ENCODE assay signal across 24 cellular contexts in genomic region chr6:2218866-2219265, GRCh38. TPM values are rescaled to one million over a fixed set of nuclear protein-coding genes. Genes with fewer than 3 reads are reported as not detected.
DNase-seq lines count a peak whose midpoint lies in the region; ATAC-seq, FAIRE-seq and TF ChIP-seq lines count a peak whose summit lies in the region.
"Had no signal": no experiment of that assay in that cellular context is flagged by ENCODE, and none has a peak within 500 bp of the region (broad histone marks: within the 10 kb centered on the region; RNA-seq: fewer than 3 reads in every experiment).

No MANE protein-coding gene starts in this region.

- H3K4me1 ChIP-seq in HepG2 (ENCODE audit: insufficient read depth, low read length), result peaks cover 72% of the 10 kb centered on the region
- no peaks in the 10 kb centered on the region for H3K4me1 ChIP-seq in right lobe of liver
- H3K4me1 ChIP-seq in PC-3 (ENCODE audit: insufficient read depth, low read length), result peaks cover 11% of the 10 kb centered on the region

- intact Hi-C loops in HepG2 (cut with micrococcal nuclease; ENCODE audit: unreplicated experiment) (no loop called here), right lobe of liver (cut with DNase I) (no loop called here), PC-3 (cut with micrococcal nuclease) (no loop called here)

- 91% methylated on average over 6 of the region's 6 CpGs for WGBS in HepG2 (ENCODE audit: low lambda C conversion rate)
- WGBS in right lobe of liver (ENCODE audit: insufficient coverage, low coverage, low lambda C conversion rate, missing lambda C conversion rate), result 94% methylated on average over 6 of the region's 6 CpGs

- no peak for TF ChIP-seq RAD21 in HepG2 (CRISPR knock-in tag; IDR thresholded peaks at IDR 0.05)

- FAIRE-seq in HepG2 (lab: Jason Lieb, UNC), result no peak
- FAIRE-seq: A549, GM12878, GM12892, GM18507 had no signal

- H3K79me2 ChIP-seq in HepG2 (ENCODE audit: insufficient read depth, low read length) (peaks cover 97% of the 10 kb centered on the region), PC-3 (ENCODE audit: low read length) (peaks cover 64% of the 10 kb centered on the region)

- TF ChIP-seq POLR2A in HepG2 (IDR thresholded peaks at IDR 0.05; ENCODE audit: insufficient read depth in 1 of 2, low read depth in 2 of 2, low read length in 2 of 2) (no peak), right lobe of liver (IDR thresholded peaks at IDR 0.05) (no peak)

- H3K4me3 ChIP-seq in HepG2 (replicated peaks in 1 of 3; ENCODE audit: insufficient read depth in 1 of 3, low read depth in 2 of 3, low read length in 3 of 3) (no peak overlapping the region), right lobe of liver (no peak overlapping the region), PC-3 (ENCODE audit: low read length) (no peak overlapping the region)
- H3K4me3 ChIP-seq: A549; BLaER1 treated with 17β-estradiol and CSF1 and Interleukin-3, amounts not matched to agents 10 nM and 100 nM; GM12878 had no signal

- no peaks in the 10 kb centered on the region for H3K9me2 ChIP-seq in PC-3 (replicated peaks; ENCODE audit: low read length)

- BruUV-seq in HepG2 (replicated peaks; lab: Mats Ljungman, UMichigan), result no TSS peak
- BruUV-seq in PC-3 (replicated peaks; lab: Mats Ljungman, UMichigan), result no TSS peak

- DNase-seq in HepG2 (ENCODE audit: low spot score), result no peak
- no peak for DNase-seq in right lobe of liver
- no peak for DNase-seq in PC-3
- DNase-seq in activated naive CD4-positive, alpha-beta T cell treated with anti-CD3 and anti-CD28 coated beads, Interleukin-2, amount 50 U/mL, for 72 hours (ENCODE audit: low spot score in 2 of 2), result no peak
- DNase-seq: AML-193; CD4-positive, alpha-beta memory T cell; CD4-positive, CD25-positive, alpha-beta regulatory T cell; CD8-positive, alpha-beta memory T cell; COR-L47; DMS 273 treated with DMSO at 0.1 percent for 48 hours; DMS153; DMS53; DMS79; DND-41; EL; GDM1 had no signal

- TF ChIP-seq CTCF in HepG2 (CRISPR knock-in tag; IDR thresholded peaks at IDR 0.05), result no peak
- no peak for TF ChIP-seq CTCF in right lobe of liver (IDR thresholded peaks at IDR 0.05)
- TF ChIP-seq CTCF in PC-3 (conservative IDR thresholded peaks at IDR 0.05; ENCODE audit: low read depth, low read length), result no peak

- TF ChIP-seq EP300 in HepG2 (IDR thresholded peaks at IDR 0.05; ENCODE audit: low read depth in 2 of 2, low read length in 2 of 2), result no peak
- no peak for TF ChIP-seq EP300 in HepG2 (CRISPR knock-in tag; IDR thresholded peaks at IDR 0.05; ENCODE audit: borderline replicate concordance)

- no peak for ATAC-seq in HepG2
- no peak for ATAC-seq in right lobe of liver
- ATAC-seq in PC-3, result no peak
- no peak for ATAC-seq in GM19397 (IDR thresholded peaks at IDR 0.05; ENCODE audit: unreplicated experiment)
- no peak for ATAC-seq in activated naive CD4-positive, alpha-beta T cell treated with anti-CD3 and anti-CD28 coated beads, Interleukin-2, amount 50 U/mL, for 72 hours
- ATAC-seq: A549, GM12878 had no signal

- H4K20me1 ChIP-seq in HepG2 (ENCODE audit: insufficient read depth, low read length) (no peaks in the 10 kb centered on the region), PC-3 (ENCODE audit: low read length) (no peaks in the 10 kb centered on the region)

- peak overlapping the region; percentile 11 for H3K27ac ChIP-seq in HepG2 (ENCODE audit: extremely low read length, insufficient read depth, low read length)
- no peak overlapping the region for H3K27ac ChIP-seq in right lobe of liver
- no peak overlapping the region for H3K27ac ChIP-seq in PC-3 (ENCODE audit: low read length)
- H3K27ac ChIP-seq: 22Rv1; A549; BLaER1 treated with 17β-estradiol and CSF1 and Interleukin-3, amounts not matched to agents 10 nM and 100 nM had no signal

- no peaks in the 10 kb centered on the region for H3F3A ChIP-seq in PC-3 (ENCODE audit: low read length, unreplicated experiment)

- H3K9ac ChIP-seq in HepG2 (ENCODE audit: insufficient read depth, low read depth, low read length), result no peak overlapping the region
- no peak overlapping the region for H3K9ac ChIP-seq in PC-3 (ENCODE audit: low read length)
- H3K9ac ChIP-seq: BLaER1 treated with 17β-estradiol and CSF1 and Interleukin-3, amounts not matched to agents 10 nM and 100 nM had no signal

- H2AFZ ChIP-seq in HepG2 (ENCODE audit: low read length) (no peak overlapping the region), PC-3 (ENCODE audit: low read length) (no peak overlapping the region)

- no peaks in the 10 kb centered on the region for H3K9me3 Mint-ChIP-seq in activated naive CD4-positive, alpha-beta T cell treated with anti-CD3 and anti-CD28 coated beads, Interleukin-2, amount 50 U/mL, for 72 hours
- H3K9me3 Mint-ChIP-seq: CD4-positive, alpha-beta memory T cell; CD8-positive, alpha-beta memory T cell had no signal

- H3K36me3 Mint-ChIP-seq in activated naive CD4-positive, alpha-beta T cell treated with anti-CD3 and anti-CD28 coated beads, Interleukin-2, amount 50 U/mL, for 72 hours, result no peaks in the 10 kb centered on the region
- H3K36me3 Mint-ChIP-seq: CD4-positive, alpha-beta memory T cell had no signal

- no peak overlapping the region for H3K27ac Mint-ChIP-seq in activated naive CD4-positive, alpha-beta T cell treated with anti-CD3 and anti-CD28 coated beads, Interleukin-2, amount 50 U/mL, for 72 hours
- H3K27ac Mint-ChIP-seq: B cell had no signal

- CTCF ChIA-PET in HepG2 (lab: Yijun Ruan, JAX; ENCODE audit: low intra/inter-chr PET ratio, low total read pairs), result no interaction called here
- CTCF ChIA-PET in PC-3 (lab: Charles Lee), result no interaction called here

- POLR2A ChIA-PET in HepG2 (lab: Yijun Ruan, JAX), result no interaction called here
- POLR2A ChIA-PET in PC-3 (lab: Charles Lee; ENCODE audit: unreplicated experiment), result interaction anchor here (0.6 kb wide), 1 partner anchor 435 kb away, joined by 5 read pairs; no protein-coding TSS in a partner anchor

- in situ Hi-C loops in HepG2 (cut with HindIII; ENCODE audit: extremely low pct_ligation_motif_present, low pct_unique_long_range_greater_than_20kb), result no loop called here

- H3K27me3 ChIP-seq in HepG2 (ENCODE audit: control insufficient read depth in 1 of 2, insufficient read depth in 2 of 2, low read length in 2 of 2), result no peaks in the 10 kb centered on the region
- no peaks in the 10 kb centered on the region for H3K27me3 ChIP-seq in right lobe of liver
- no peaks in the 10 kb centered on the region for H3K27me3 ChIP-seq in PC-3 (ENCODE audit: low read length)
- H3K27me3 ChIP-seq: BLaER1 treated with 17β-estradiol and CSF1 and Interleukin-3, amounts not matched to agents 10 nM and 100 nM had no signal

- H3K9me3 ChIP-seq in HepG2 (ENCODE audit: low read length) (no peaks in the 10 kb centered on the region), right lobe of liver (no peaks in the 10 kb centered on the region), PC-3 (ENCODE audit: low read length) (no peaks in the 10 kb centered on the region)
- H3K9me3 ChIP-seq: A549; BLaER1 treated with 17β-estradiol and CSF1 and Interleukin-3, amounts not matched to agents 10 nM and 100 nM had no signal

- H3K36me3 ChIP-seq in HepG2 (replicated peaks in 1 of 2; ENCODE audit: control insufficient read depth in 1 of 2, insufficient read depth in 2 of 2, low read length in 2 of 2) (peaks cover 1 to 4% of the 10 kb centered on the region in 2 experiments; a peak in 2 of 5 replicates), right lobe of liver (no peaks in the 10 kb centered on the region), PC-3 (ENCODE audit: low read depth, low read length) (no peaks in the 10 kb centered on the region)
- H3K36me3 ChIP-seq: BLaER1 treated with 17β-estradiol and CSF1 and Interleukin-3, amounts not matched to agents 10 nM and 100 nM had no signal

- no peak overlapping the region for H3K4me2 ChIP-seq in HepG2 (ENCODE audit: low read depth, low read length)
- H3K4me2 ChIP-seq in PC-3 (ENCODE audit: low read length), result 0 out of 2 replicates have a peak overlapping the region, but pooled peaks have one; percentile 8
- H3K4me2 ChIP-seq: A549; BLaER1 treated with 17β-estradiol and CSF1 and Interleukin-3, amounts not matched to agents 10 nM and 100 nM had no signal

TF ChIP-seq in HepG2, 621 proteins besides CTCF, POLR2A, EP300 and RAD21 (continues in another document):
- TF ChIP-seq U2AF2 (IDR thresholded peaks at IDR 0.05; ENCODE audit: low read depth, low read length), result no peak
- no peak for TF ChIP-seq KLF11 (CRISPR knock-in tag; IDR thresholded peaks at IDR 0.05)

RNA-seq across cellular contexts. Expression of gene GMDS, which starts 26.5 kb away (rescaled TPM):
- total RNA-seq in HepG2 (2016; rRNA removed; fragmentation: Illumina TruSeq; extraction: Trizol) (59.6 and 64.4 TPM in 2 replicates), right lobe of liver (10 to 100 TPM; 15.9 to 34.4 (median 23.4) TPM), PC-3 (2014; rRNA removed) (18.3 and 21.0 TPM in 2 replicates)
- 36.0 and 38.2 TPM in 2 replicates for total RNA-seq in HepG2 (2016; cell fraction: cytosol; rRNA removed; fragmentation: Illumina TruSeq; extraction: Trizol; ENCODE audit: low read depth)
- 52.1 and 61.1 TPM in 2 replicates for total RNA-seq in HepG2 (2016; cell fraction: insoluble cytoplasmic fraction; rRNA removed; fragmentation: Illumina TruSeq; extraction: Trizol)
- total RNA-seq in HepG2 (2016; cell fraction: membrane; rRNA removed; fragmentation: Illumina TruSeq; extraction: Trizol), result 27.5 and 31.6 TPM in 2 replicates
- total RNA-seq in HepG2 (2016; cell fraction: nucleus; rRNA removed; fragmentation: Illumina TruSeq; extraction: Trizol), result 80.6 and 82.3 TPM in 2 replicates
- 105 and 112 TPM in 2 replicates for polyA plus RNA-seq in HepG2 (2011; rRNA removed)
- polyA plus RNA-seq in HepG2 (2011; cell fraction: cytosol; rRNA removed), result 85.3 and 101 TPM in 2 replicates
- 48.6 and 57.8 TPM in 2 replicates for polyA plus RNA-seq in HepG2 (2011; cell fraction: nucleus; rRNA removed)
- polyA plus RNA-seq in HepG2 (2012), result 96.1 and 155 TPM in 2 replicates
- polyA plus RNA-seq in HepG2 (2016; cell fraction: cytosol; fragmentation: Illumina TruSeq; extraction: Trizol; ENCODE audit: low read depth), result 36.7 and 40.8 TPM in 2 replicates
- 123 and 133 TPM in 2 replicates for polyA plus RNA-seq in HepG2 (2016; cell fraction: insoluble cytoplasmic fraction; fragmentation: Illumina TruSeq; extraction: Trizol; ENCODE audit: low read depth)
- polyA plus RNA-seq in HepG2 (2016; cell fraction: membrane; fragmentation: Illumina TruSeq; extraction: Trizol; ENCODE audit: low read depth), result 46.7 and 49.6 TPM in 2 replicates
- 94.8 and 108 TPM in 2 replicates for polyA plus RNA-seq in HepG2 (2016; cell fraction: nucleus; fragmentation: Illumina TruSeq; extraction: Trizol; ENCODE audit: insufficient read depth, low read depth)
- 8.1 and 47.1 TPM in 2 replicates for polyA minus RNA-seq in HepG2 (2011; rRNA and poly(A)+ RNA removed; ENCODE audit: low replicate concordance)
- polyA minus RNA-seq in HepG2 (2011; cell fraction: cytosol; rRNA and poly(A)+ RNA removed), result 72.4 and 77.0 TPM in 2 replicates
- 265 and 281 TPM in 2 replicates for polyA minus RNA-seq in HepG2 (2011; cell fraction: nucleus; rRNA and poly(A)+ RNA removed)
- total RNA-seq in activated naive CD4-positive, alpha-beta T cell treated with anti-CD3 and anti-CD28 coated beads, Interleukin-2, amount 50 U/mL, for 72 hours, result 10 to 100 TPM; 23.9 to 37.6 TPM
